8 cellular contexts compared by ENCODE assay signal in the genomic region with DNA sequence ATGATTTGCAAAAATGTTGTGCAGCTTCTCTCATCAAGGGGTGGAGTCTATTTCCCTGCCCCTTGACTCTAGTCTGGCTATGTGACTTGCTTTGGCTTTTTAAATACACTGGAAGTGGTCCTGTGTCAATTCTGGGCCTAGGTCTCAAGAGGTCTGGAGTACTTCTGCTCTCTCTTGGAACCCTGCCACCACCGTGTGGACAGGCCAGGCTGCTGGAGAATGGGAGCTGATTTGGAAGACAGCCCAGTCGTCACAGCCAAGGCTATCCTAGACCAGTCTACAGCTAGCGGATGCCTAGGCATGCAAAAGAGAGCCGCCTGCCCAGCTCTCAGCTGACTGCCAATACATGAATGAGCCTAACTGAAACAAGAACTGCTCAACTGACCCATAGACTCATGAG. TPM values are rescaled to one million over a fixed set of nuclear protein-coding genes. Genes with fewer than 3 reads are reported as not detected.
DNase-seq lines count a peak whose midpoint lies in the region; ATAC-seq and TF ChIP-seq lines count a peak whose summit lies in the region.

No MANE protein-coding gene starts in this region.

- peak overlapping the region; percentile 1 for H3K4me3 ChIP-seq in parathyroid adenoma (ENCODE audit: low read depth, low read length)

- H3K27me3 ChIP-seq in parathyroid adenoma (ENCODE audit: control insufficient read depth, insufficient read depth, low read length): no peaks in the 10 kb centered on the region

- no peak overlapping the region for H3K9ac ChIP-seq in parathyroid adenoma

- DNase-seq in Daoy (ENCODE audit: low read depth) (peak; percentile 13), SHP77 treated with DMSO at 0.1 percent for 48 hours (lab: John Stamatoyannopoulos, UW) (peak; percentile 78), foreskin melanocyte (peak; percentile 98), D341Med (ENCODE audit: low spot score) (no peak)

- peaks cover 52% of the 10 kb centered on the region for H3K4me1 ChIP-seq in parathyroid adenoma

- ATAC-seq in GM19455 (IDR thresholded peaks at IDR 0.05; ENCODE audit: unreplicated experiment): no peak
- ATAC-seq in HG03378 (IDR thresholded peaks at IDR 0.05; ENCODE audit: unreplicated experiment): no peak
- no peak for ATAC-seq in GM21576 (IDR thresholded peaks at IDR 0.05; ENCODE audit: unreplicated experiment)

- H3K36me3 ChIP-seq in parathyroid adenoma (ENCODE audit: control insufficient read depth, insufficient read depth, low read length): no peaks in the 10 kb centered on the region

- H3K9me3 ChIP-seq in parathyroid adenoma (ENCODE audit: control insufficient read depth, low read length): no peaks in the 10 kb centered on the region

- H3K27ac ChIP-seq in parathyroid adenoma: peak overlapping the region; percentile 53

- peak; percentile 18 for TF ChIP-seq CTCF in parathyroid adenoma (IDR thresholded peaks at IDR 0.05)

- peak overlapping the region; percentile 6 for H2AFZ ChIP-seq in parathyroid adenoma

- no peaks in the 10 kb centered on the region for H3K79me2 ChIP-seq in parathyroid adenoma

- H3K4me2 ChIP-seq in parathyroid adenoma (ENCODE audit: low read length): peak overlapping the region; percentile 26

RNA-seq across cellular contexts. Expression of gene CLINT1, which starts 56.7 kb away (rescaled TPM):
- total RNA-seq in Daoy (2014; rRNA removed; shearing (Covaris generic)): 47.6 and 52.6 TPM in 2 replicates
